Comparison of ENCODE assay signal across 22 cellular contexts in genomic region chr1:154414606-154415005, GRCh38. TPM values are rescaled to one million over a fixed set of nuclear protein-coding genes. Genes with fewer than 3 reads are reported as not detected.
DNase-seq lines count a peak whose midpoint lies in the region; ATAC-seq and TF ChIP-seq lines count a peak whose summit lies in the region.
"Had no signal": no experiment of that assay in that cellular context is flagged by ENCODE, and none has a peak within 500 bp of the region (broad histone marks: within the 10 kb centered on the region; RNA-seq: fewer than 3 reads in every experiment).

No MANE protein-coding gene starts in this region.

- peaks cover 75% of the 10 kb centered on the region for H3K4me1 Mint-ChIP-seq in activated T-cell treated with anti-CD3 and anti-CD28 coated beads, Interleukin-2, amount 50 U/mL, for 24 hours (ENCODE audit: low read depth)
- peaks cover 31 to 100% (median 75%) of the 10 kb centered on the region in 7 donors for H3K4me1 Mint-ChIP-seq in naive thymus-derived CD4-positive, alpha-beta T cell
- H3K4me1 Mint-ChIP-seq in neural progenitor cell, result peaks cover 13% of the 10 kb centered on the region
- peaks cover 56% of the 10 kb centered on the region for H3K4me1 Mint-ChIP-seq in stimulated activated memory B cell treated with anti-CD40 and anti-IgM and Interleukin-4, amounts not matched to agents 10 μg/mL and 1 μg/mL and 100 μg/mL, for 72 hours

- H3K4me3 Mint-ChIP-seq in activated T-cell treated with anti-CD3 and anti-CD28 coated beads, Interleukin-2, amount 50 U/mL, for 24 hours, result no peak overlapping the region
- peak overlapping the region in 3 of 10 donors; percentile 42 to 64 (median 47) for H3K4me3 Mint-ChIP-seq in naive thymus-derived CD4-positive, alpha-beta T cell
- H3K4me3 Mint-ChIP-seq in neural progenitor cell, result no peak overlapping the region
- no peak overlapping the region for H3K4me3 Mint-ChIP-seq in stimulated activated memory B cell treated with anti-CD40 and anti-IgM and Interleukin-4, amounts not matched to agents 10 μg/mL and 1 μg/mL and 100 μg/mL, for 72 hours
- H3K4me3 Mint-ChIP-seq: HFFc6; T-helper 2 cell treated with Interferon-gamma antibody and Interleukin-4, amounts not matched to agents 5 μg/mL and 100 μg/mL, for 36 hours had no signal

- no peak for TF ChIP-seq POLR2A in esophagus squamous epithelium (IDR thresholded peaks at IDR 0.05)
- no peak for TF ChIP-seq POLR2A in suprapubic skin (IDR thresholded peaks at IDR 0.05)

- no peaks in the 10 kb centered on the region for H3K27me3 ChIP-seq in esophagus squamous epithelium
- no peaks in the 10 kb centered on the region for H3K27me3 ChIP-seq in naive thymus-derived CD4-positive, alpha-beta T cell (ENCODE audit: control insufficient read depth in 2 of 2, insufficient read depth in 2 of 2, low read length in 2 of 2)
- H3K27me3 ChIP-seq in suprapubic skin, result no peaks in the 10 kb centered on the region
- peaks cover under 1% of the 10 kb centered on the region for H3K27me3 ChIP-seq in neural progenitor cell
- H3K27me3 ChIP-seq: ascending aorta, pancreas, SJSA1, tibial nerve had no signal

- H3K4me3 ChIP-seq in esophagus squamous epithelium (no peak overlapping the region), suprapubic skin (no peak overlapping the region), neural progenitor cell (no peak overlapping the region)
- no peak overlapping the region for H3K4me3 ChIP-seq in naive thymus-derived CD4-positive, alpha-beta T cell (ENCODE audit: low read length)
- H3K4me3 ChIP-seq: ascending aorta, pancreas, SJSA1, tibial nerve had no signal

- no peak for ATAC-seq in naive thymus-derived CD4-positive, alpha-beta T cell
- no peak for ATAC-seq in stimulated activated memory B cell treated with anti-CD40 and anti-IgM and Interleukin-4, amounts not matched to agents 10 μg/mL and 1 μg/mL and 100 μg/mL, for 72 hours
- ATAC-seq: pancreas had no signal

- TF ChIP-seq CTCF in esophagus squamous epithelium (IDR thresholded peaks at IDR 0.05) (no peak), suprapubic skin (IDR thresholded peaks at IDR 0.05) (no peak), neural progenitor cell (IDR thresholded peaks at IDR 0.05) (no peak)

- H3F3A ChIP-seq in neural progenitor cell (ENCODE audit: low read depth), result no peaks in the 10 kb centered on the region

- no peak overlapping the region for H2AFZ ChIP-seq in neural progenitor cell (replicated peaks)

- WGBS in esophagus squamous epithelium, 2 donors, result 93 to 97% methylated on average over 4 to 7 of the region's 8 CpGs
- 82% methylated on average over 8 of the region's 8 CpGs for WGBS in suprapubic skin

- no peaks in the 10 kb centered on the region for H3K79me2 ChIP-seq in neural progenitor cell (ENCODE audit: low read depth)

- H3K4me1 ChIP-seq in esophagus squamous epithelium (peaks cover 19 to 95% (median 45%) of the 10 kb centered on the region in 3 donors), suprapubic skin (peaks cover 59% of the 10 kb centered on the region), neural progenitor cell (peaks cover 9% of the 10 kb centered on the region)
- H3K4me1 ChIP-seq in naive thymus-derived CD4-positive, alpha-beta T cell (ENCODE audit: control insufficient read depth in 2 of 2, insufficient read depth in 2 of 2, low read length in 2 of 2), result peaks cover 0 to 79% of the 10 kb centered on the region in 2 donors

- intact Hi-C loops in esophagus squamous epithelium (cut with DNase I), result no loop called here
- intact Hi-C loops in naive thymus-derived CD4-positive, alpha-beta T cell (cut with micrococcal nuclease), result no loop called here

- H4K20me1 ChIP-seq in neural progenitor cell (ENCODE audit: low read depth), result no peaks in the 10 kb centered on the region

- CTCF ChIA-PET in naive thymus-derived CD4-positive, alpha-beta T cell (lab: Charles Lee), result interaction anchor here (1.0 to 1.4 kb wide), 4 partner anchors 9 to 70 kb away, joined by 3 to 4 read pairs (median 3); no protein-coding TSS in a partner anchor

- H3K36me3 Mint-ChIP-seq in activated T-cell treated with anti-CD3 and anti-CD28 coated beads, Interleukin-2, amount 50 U/mL, for 24 hours (ENCODE audit: low read depth), result peaks cover 2% of the 10 kb centered on the region
- peaks cover 4 to 29% (median 4%) of the 10 kb centered on the region in 5 donors for H3K36me3 Mint-ChIP-seq in naive thymus-derived CD4-positive, alpha-beta T cell
- H3K36me3 Mint-ChIP-seq in neural progenitor cell, result no peaks in the 10 kb centered on the region
- no peaks in the 10 kb centered on the region for H3K36me3 Mint-ChIP-seq in stimulated activated memory B cell treated with anti-CD40 and anti-IgM and Interleukin-4, amounts not matched to agents 10 μg/mL and 1 μg/mL and 100 μg/mL, for 72 hours

- H3K27me3 Mint-ChIP-seq in activated T-cell treated with anti-CD3 and anti-CD28 coated beads, Interleukin-2, amount 50 U/mL, for 24 hours, result no peaks in the 10 kb centered on the region
- no peaks in the 10 kb centered on the region for H3K27me3 Mint-ChIP-seq in naive thymus-derived CD4-positive, alpha-beta T cell
- peaks cover 4% of the 10 kb centered on the region for H3K27me3 Mint-ChIP-seq in neural progenitor cell (ENCODE audit: insufficient read depth, low read depth)
- H3K27me3 Mint-ChIP-seq in stimulated activated memory B cell treated with anti-CD40 and anti-IgM and Interleukin-4, amounts not matched to agents 10 μg/mL and 1 μg/mL and 100 μg/mL, for 72 hours, result no peaks in the 10 kb centered on the region

- no peaks in the 10 kb centered on the region for H3K9me3 Mint-ChIP-seq in activated T-cell treated with anti-CD3 and anti-CD28 coated beads, Interleukin-2, amount 50 U/mL, for 24 hours
- H3K9me3 Mint-ChIP-seq in naive thymus-derived CD4-positive, alpha-beta T cell, result no peaks in the 10 kb centered on the region
- H3K9me3 Mint-ChIP-seq in neural progenitor cell, result no peaks in the 10 kb centered on the region
- H3K9me3 Mint-ChIP-seq in stimulated activated memory B cell treated with anti-CD40 and anti-IgM and Interleukin-4, amounts not matched to agents 10 μg/mL and 1 μg/mL and 100 μg/mL, for 72 hours, result no peaks in the 10 kb centered on the region
- H3K9me3 Mint-ChIP-seq: HFFc6; T-helper 2 cell treated with Interferon-gamma antibody and Interleukin-4, amounts not matched to agents 5 μg/mL and 100 μg/mL, for 36 hours had no signal

- H3K9me3 ChIP-seq in esophagus squamous epithelium (no peaks in the 10 kb centered on the region), suprapubic skin (no peaks in the 10 kb centered on the region), neural progenitor cell (ENCODE audit: low read depth) (no peaks in the 10 kb centered on the region)
- no peaks in the 10 kb centered on the region for H3K9me3 ChIP-seq in naive thymus-derived CD4-positive, alpha-beta T cell (ENCODE audit: control insufficient read depth in 2 of 3, low read length in 3 of 3)
- H3K9me3 ChIP-seq: ascending aorta, pancreas, SJSA1, tibial nerve had no signal

- no peak overlapping the region for H3K9ac ChIP-seq in neural progenitor cell

- POLR2A ChIA-PET in naive thymus-derived CD4-positive, alpha-beta T cell (lab: Charles Lee), result interaction anchor here (0.6 to 8.9 kb wide), 9 partner anchors 8 to 86 kb away, joined by 3 to 159 read pairs (median 3); partner anchors contain the start of gene IL6R

- H3K27ac ChIP-seq in esophagus squamous epithelium (peak overlapping the region in 3 of 4 donors; percentile 38 to 60 (median 58)), suprapubic skin (peak overlapping the region; percentile 33), neural progenitor cell (no peak overlapping the region)
- peak overlapping the region; percentile 37 for H3K27ac ChIP-seq in naive thymus-derived CD4-positive, alpha-beta T cell (ENCODE audit: low read depth, low read length)
- H3K27ac ChIP-seq: ascending aorta, pancreas, SJSA1 had no signal

- H3K36me3 ChIP-seq in esophagus squamous epithelium, result no peaks in the 10 kb centered on the region
- peaks cover 0 to 12% (median 6%) of the 10 kb centered on the region in 3 experiments for H3K36me3 ChIP-seq in naive thymus-derived CD4-positive, alpha-beta T cell (ENCODE audit: control insufficient read depth in 2 of 3, insufficient read depth in 3 of 3, low read length in 3 of 3)
- H3K36me3 ChIP-seq in suprapubic skin, result no peaks in the 10 kb centered on the region
- H3K36me3 ChIP-seq in neural progenitor cell, result no peaks in the 10 kb centered on the region
- H3K36me3 ChIP-seq: ascending aorta, pancreas, SJSA1, tibial nerve had no signal

- no peak for TF ChIP-seq EP300 in suprapubic skin (IDR thresholded peaks at IDR 0.05)

- peak; percentile 27 for DNase-seq in activated T-cell treated with anti-CD3 and anti-CD28 coated beads, Interleukin-2, amount 50 U/mL, for 24 hours
- no peak for DNase-seq in activated T-cell treated with anti-CD3 and anti-CD28 coated beads for 4 hours
- no peak for DNase-seq in esophagus squamous epithelium (lab: John Stamatoyannopoulos, UW)
- DNase-seq in naive thymus-derived CD4-positive, alpha-beta T cell, result no peak
- DNase-seq in suprapubic skin (ENCODE audit: low spot score in 2 of 2), result no peak
- no peak for DNase-seq in NK-92 treated with Interleukin-12 subunit alpha and Interleukin-12 subunit beta, amount 100 ng/mL, for 24 hours (lab: John Stamatoyannopoulos, UW)
- DNase-seq in neural progenitor cell (ENCODE audit: low spot score), result no peak
- DNase-seq: activated CD4-positive, CD25-positive, alpha-beta regulatory T cell; activated gamma-delta T cell; GF-D8; HFFc6; KBM-7; kidney glomerular epithelial cell; NCI-H1048; NCI-H524 treated with DMSO at 0.1 percent for 48 hours had no signal

- peak overlapping the region; percentile 78 for H3K27ac Mint-ChIP-seq in activated T-cell treated with anti-CD3 and anti-CD28 coated beads, Interleukin-2, amount 50 U/mL, for 24 hours
- H3K27ac Mint-ChIP-seq in naive thymus-derived CD4-positive, alpha-beta T cell, result peak overlapping the region in 8 of 9 donors; percentile 64 to 97 (median 82)
- no peak overlapping the region for H3K27ac Mint-ChIP-seq in neural progenitor cell
- no peak overlapping the region for H3K27ac Mint-ChIP-seq in stimulated activated memory B cell treated with anti-CD40 and anti-IgM and Interleukin-4, amounts not matched to agents 10 μg/mL and 1 μg/mL and 100 μg/mL, for 72 hours
- H3K27ac Mint-ChIP-seq: HFFc6; T-helper 2 cell treated with Interferon-gamma antibody and Interleukin-4, amounts not matched to agents 5 μg/mL and 100 μg/mL, for 36 hours had no signal

- H3K4me2 ChIP-seq in neural progenitor cell, result no peak overlapping the region

RNA-seq across cellular contexts. Expression of gene IL6R, which starts 9.5 kb away (rescaled TPM):
- 10 to 100 TPM in 1 of 4 donors, 1 to 10 TPM in 3; 6.4 to 47.7 (median 8.1) TPM for total RNA-seq in esophagus squamous epithelium
- 10 to 100 TPM in 4 of 5 experiments, 1 to 10 TPM in 1; 5.2 to 91.6 (median 85.6) TPM for total RNA-seq in naive thymus-derived CD4-positive, alpha-beta T cell
- 10 to 100 TPM; 55.1 to 66.3 TPM for polyA plus RNA-seq in naive thymus-derived CD4-positive, alpha-beta T cell
- 10 to 100 TPM; 16.1 to 22.9 (median 20.8) TPM for total RNA-seq in suprapubic skin
- total RNA-seq in neural progenitor cell (ENCODE audit: low replicate concordance), result 0.09 TPM in 1 of 2 replicates, not detected in the other
- total RNA-seq: OCI-LY7 had no signal

Comparison
In these comparisons a context has a peak if more than half of its experiments do, and no peak if none do; other contexts are left out.
1. H3K27ac Mint-ChIP-seq: peak in activated T-cell treated with anti-CD3 and anti-CD28 coated beads, Interleukin-2, amount 50 U/mL, for 24 hours (single experiment) and naive thymus-derived CD4-positive, alpha-beta T cell (8 of 9); none in neural progenitor cell (single experiment) and stimulated activated memory B cell treated with anti-CD40 and anti-IgM and Interleukin-4, amounts not matched to agents 10 μg/mL and 1 μg/mL and 100 μg/mL, for 72 hours (single experiment).